Comparison of ENCODE assay signal across 8 cellular contexts in genomic region chr18:48410095-48410920, GRCh38. TPM values are rescaled to one million over a fixed set of nuclear protein-coding genes. Genes with fewer than 3 reads are reported as not detected.
DNase-seq lines count a peak whose midpoint lies in the region; ATAC-seq and TF ChIP-seq lines count a peak whose summit lies in the region.

No MANE protein-coding gene starts in this region.

- peak overlapping the region; percentile 55 for H3K4me3 ChIP-seq in NB4 (ENCODE audit: low read depth, low read length)
- peak overlapping the region; percentile 75 for H3K4me3 ChIP-seq in upper lobe of right lung

- H3K4me1 Mint-ChIP-seq in HFFc6 (ENCODE audit: low read depth), result peaks cover 13% of the 10 kb centered on the region

- no peaks in the 10 kb centered on the region for H3K9me3 ChIP-seq in upper lobe of right lung

- TF ChIP-seq CTCF in HFFc6 (IDR thresholded peaks at IDR 0.05), result no peak
- no peak for TF ChIP-seq CTCF in NB4 (IDR thresholded peaks at IDR 0.05; ENCODE audit: low read depth, low read length)
- TF ChIP-seq CTCF in upper lobe of right lung (IDR thresholded peaks at IDR 0.05), result no peak

- no peak for TF ChIP-seq POLR2A in NB4 (IDR thresholded peaks at IDR 0.05; ENCODE audit: extremely low read depth, insufficient read length)

- DNase-seq in GM03348 (ENCODE audit: low spot score) (peak; percentile 99), HFFc6 (peak; percentile 62), NB4 (ENCODE audit: low read depth) (peak; percentile 90), T follicular helper cell (ENCODE audit: low read depth) (peak; percentile 27), amniotic stem cell (lab: John Stamatoyannopoulos, UW) (peak; percentile 64), left ventricle myocardium superior (peak; percentile 97), posterior cingulate gyrus (peak; percentile 81 to 98 (median 90)), upper lobe of right lung (peak; percentile 97)

- peaks cover 37% of the 10 kb centered on the region for H3K27me3 Mint-ChIP-seq in HFFc6 (ENCODE audit: insufficient read depth)

- intact Hi-C loops in left ventricle myocardium superior (cut with micrococcal nuclease), result no loop called here
- intact Hi-C loops in posterior cingulate gyrus (cut with DNase I), result no loop called here
- intact Hi-C loops in upper lobe of right lung (cut with DNase I), result no loop called here

- peak overlapping the region; percentile 61 for H3K27ac ChIP-seq in upper lobe of right lung

- no peaks in the 10 kb centered on the region for H3K36me3 ChIP-seq in upper lobe of right lung

- H3K36me3 Mint-ChIP-seq in HFFc6 (ENCODE audit: low read depth), result no peaks in the 10 kb centered on the region

- ATAC-seq in left ventricle myocardium superior (peak; percentile 98), upper lobe of right lung (peak; percentile 97)

- no peaks in the 10 kb centered on the region for H3K9me3 Mint-ChIP-seq in HFFc6

- no peak overlapping the region for H3K27ac Mint-ChIP-seq in HFFc6

- H3K4me1 ChIP-seq in upper lobe of right lung, result peaks cover 14% of the 10 kb centered on the region

- H3K27me3 ChIP-seq in upper lobe of right lung, result peaks cover 28% of the 10 kb centered on the region

- peak overlapping the region; percentile 78 for H3K4me3 Mint-ChIP-seq in HFFc6

RNA-seq across cellular contexts. Expression of gene ZBTB7C, which starts 1.1 kb away (rescaled TPM):
- total RNA-seq in HFFc6 (2021; fragmentation: NEBNext Ultra II Directional; extraction: Animal tissue kit (Norgen Biotek cat#: 25700)), result not detected
- total RNA-seq in left ventricle myocardium superior, result 2.1 TPM
- total RNA-seq in upper lobe of right lung, result 17.7 TPM

Comparison
In these comparisons a context has a peak if more than half of its experiments do, and no peak if none do; other contexts are left out.
1. Peak in every context shown above with its lines: DNase-seq, ATAC-seq, H3K4me3 ChIP-seq and H3K27ac ChIP-seq.
2. DNase-seq: peak in every context shown above with its lines; median percentile 99 in GM03348; 97 in left ventricle myocardium superior; 97 in upper lobe of right lung; 90 in NB4; 90 in posterior cingulate gyrus; 64 in amniotic stem cell; 62 in HFFc6; 27 in T follicular helper cell.